8 cellular contexts compared by ENCODE assay signal in genomic region chr19:12720851-12721655, GRCh38. TPM values are rescaled to one million over a fixed set of nuclear protein-coding genes. Genes with fewer than 3 reads are reported as not detected.
A peak's percentile ranks its signal among the peaks of the same experiment; 100 is the strongest.
DNase-seq lines count a peak whose midpoint lies in the region; ATAC-seq, FAIRE-seq and TF ChIP-seq lines count a peak whose summit lies in the region.

No MANE protein-coding gene starts in this region.

- H3K27me3 ChIP-seq in AG04450 (ENCODE audit: control insufficient read depth, insufficient read depth, low read length) (no peaks in the 10 kb centered on the region), K562 (ENCODE audit: control insufficient read depth in 2 of 2, insufficient read depth in 2 of 2, low read length in 2 of 2) (no peaks in the 10 kb centered on the region), stomach smooth muscle (ENCODE audit: control insufficient read depth in 1 of 2, insufficient read depth in 2 of 2, low read length in 2 of 2) (no peaks in the 10 kb centered on the region)

- H3K36me3 ChIP-seq in KOPT-K1 (ENCODE audit: insufficient read depth, low read length) (peaks cover 45% of the 10 kb centered on the region), K562 (ENCODE audit: control insufficient read depth, insufficient read depth, low read length) (peaks cover 47% of the 10 kb centered on the region), kidney (ENCODE audit: control insufficient read depth in 1 of 2, insufficient read depth in 2 of 2, low read length in 2 of 2) (peaks cover 8 to 11% of the 10 kb centered on the region in 2 donors), stomach smooth muscle (ENCODE audit: control insufficient read depth in 2 of 2, insufficient read depth in 2 of 2, low read length in 2 of 2) (peaks cover 11 to 15% of the 10 kb centered on the region in 2 donors)

- peaks cover 10 to 46% of the 10 kb centered on the region in 2 experiments; a peak in 3 of 5 replicates for H3K4me1 ChIP-seq in K562 (replicated peaks in 1 of 2; ENCODE audit: control insufficient read depth in 2 of 2, insufficient read depth in 2 of 2, low read length in 2 of 2)
- peaks cover 14 to 22% of the 10 kb centered on the region in 2 donors for H3K4me1 ChIP-seq in kidney (ENCODE audit: control insufficient read depth in 1 of 2, insufficient read depth in 1 of 2, low read depth in 1 of 2, low read length in 2 of 2)
- peaks cover 41% of the 10 kb centered on the region for H3K4me1 ChIP-seq in stomach smooth muscle (ENCODE audit: control insufficient read depth, insufficient read depth, low read length)

- peaks cover 77% of the 10 kb centered on the region for H3K79me2 ChIP-seq in K562 (ENCODE audit: control insufficient read depth, insufficient read depth, low read length)

- H2AFZ ChIP-seq in K562 (ENCODE audit: low read depth, low read length) = no peak overlapping the region

- peaks cover 3% of the 10 kb centered on the region for H3K9me1 ChIP-seq in K562 (ENCODE audit: control insufficient read depth, insufficient read depth, low read length)

- no peaks in the 10 kb centered on the region; the same call in 1 of the 2 replicates for H3K9me3 ChIP-seq in AG04450 (ENCODE audit: control insufficient read depth, insufficient read depth, low read length)
- H3K9me3 ChIP-seq in KOPT-K1 (ENCODE audit: insufficient read depth, low read length, poor library complexity, severe bottlenecking) = no peaks in the 10 kb centered on the region
- H3K9me3 ChIP-seq in K562 (replicated peaks; ENCODE audit: control insufficient read depth, insufficient read depth, low read depth, low read length) = no peaks in the 10 kb centered on the region
- no peaks in the 10 kb centered on the region for H3K9me3 ChIP-seq in kidney (ENCODE audit: control insufficient read depth in 1 of 2, low read length in 2 of 2)
- H3K9me3 ChIP-seq in stomach smooth muscle (ENCODE audit: control insufficient read depth in 2 of 2, low read length in 2 of 2) = no peaks in the 10 kb centered on the region

- DNase-seq in AG04450 (ENCODE audit: low read depth, low spot score) (no peak), K562 (ENCODE audit: extremely low read depth in 1 of 4, low spot score in 3 of 4) (peak; percentile 49 to 57 (median 55)), kidney (no peak), OCI-M1 (lab: John Stamatoyannopoulos, UW) (no peak), NCI-H128 (lab: John Stamatoyannopoulos, UW; ENCODE audit: unreplicated experiment) (no peak)

- intact Hi-C loops in K562 (cut with micrococcal nuclease) (no loop called here), kidney (cut with DNase I) (no loop called here)

- no peak for FAIRE-seq in K562 (lab: Jason Lieb, UNC)
- no peak for FAIRE-seq in kidney (lab: Jason Lieb, UNC)

- BruUV-seq in K562 (replicated peaks; lab: Mats Ljungman, UMichigan) = no TSS peak

- CTCF ChIA-PET in AG04450 (lab: Charles Lee) = interaction anchor here (0.6 to 1.3 kb wide), 4 partner anchors 36 to 127 kb away, joined by 3 to 4 read pairs (median 3); no protein-coding TSS in a partner anchor
- CTCF ChIA-PET in K562 (lab: Yijun Ruan, JAX; ENCODE audit: low intra/inter-chr PET ratio) = no interaction called here

- POLR2A ChIA-PET in AG04450 (lab: Yijun Ruan, JAX) = interaction anchor here (0.6 to 3.3 kb wide), 4 partner anchors 13 to 72 kb away, joined by 3 to 25 read pairs (median 19); partner anchors contain the start of genes GET3, JUNB, MAN2B1 and TRIR
- POLR2A ChIA-PET in K562 (lab: Yijun Ruan, JAX) = interaction anchor here (0.8 to 4.4 kb wide), 8 partner anchors 12 to 77 kb away, joined by 3 to 50 read pairs (median 4); partner anchors contain the start of genes JUNB and TRIR

- no peak for TF ChIP-seq POLR2A in K562 (conservative IDR thresholded peaks at IDR 0.05)

- in situ Hi-C loops in K562 (cut with MboI) = no loop called here

- peak overlapping the region; percentile 92 for H3K4me2 ChIP-seq in K562 (ENCODE audit: insufficient read depth, low read length)

- no peak for TF ChIP-seq RAD21 in K562 (CRISPR knock-in tag; conservative IDR thresholded peaks at IDR 0.05 in 1 of 2, IDR thresholded peaks at IDR 0.05 in 1 of 2)

- WGBS in K562 (ENCODE audit: insufficient coverage, low coverage, missing lambda C conversion rate) = 6% methylated on average over 37 of the region's 59 CpGs

- H4K20me1 ChIP-seq in K562 (replicated peaks; ENCODE audit: control insufficient read depth, insufficient read depth, low read length) = peaks cover 17% of the 10 kb centered on the region; the same call in 1 of the 2 replicates

- ATAC-seq in K562 = peak; percentile 49
- ATAC-seq in GM19328 (IDR thresholded peaks at IDR 0.05; ENCODE audit: unreplicated experiment) = no peak

- TF ChIP-seq CTCF in AG04450 (IDR thresholded peaks at IDR 0.05; ENCODE audit: low read depth, low read length) = no peak
- TF ChIP-seq CTCF in K562 (IDR thresholded peaks at IDR 0.05 in 2 of 3, conservative IDR thresholded peaks at IDR 0.05 in 1 of 3; ENCODE audit: insufficient read depth in 2 of 3, low read depth in 1 of 3, low read length in 3 of 3) = no peak
- no peak for TF ChIP-seq CTCF in kidney (IDR thresholded peaks at IDR 0.05; ENCODE audit: borderline replicate concordance, extremely low read depth, insufficient read depth)

- H3K27ac ChIP-seq in AG04450 (ENCODE audit: low read depth, low read length) (peak overlapping the region; percentile 78), KOPT-K1 (ENCODE audit: low read depth, low read length, poor library complexity, severe bottlenecking) (peak overlapping the region; percentile 83), K562 (ENCODE audit: extremely low read depth, low read depth, low read length) (peak overlapping the region; percentile 87), kidney (ENCODE audit: low read depth in 2 of 2, low read length in 2 of 2) (peak overlapping the region; percentile 47 to 89), stomach smooth muscle (ENCODE audit: low read length) (peak overlapping the region; percentile 93)

- no peak for TF ChIP-seq EP300 in K562 (IDR thresholded peaks at IDR 0.05; ENCODE audit: low read length)

- H3K9ac ChIP-seq in K562 (ENCODE audit: insufficient read depth in 1 of 2, low read depth in 2 of 2, low read length in 2 of 2) (peak overlapping the region; percentile 89 to 99), kidney (ENCODE audit: low read length in 2 of 2) (peak overlapping the region; percentile 93 to 99), stomach smooth muscle (ENCODE audit: low read length in 2 of 2) (peak overlapping the region; percentile 88 to 93)

- H3K4me3 ChIP-seq in AG04450 (ENCODE audit: low read depth, low read length) (peak overlapping the region; percentile 83), K562 (peak overlapping the region; percentile 82), kidney (ENCODE audit: low read length in 2 of 2) (peak overlapping the region; percentile 71), stomach smooth muscle (ENCODE audit: low read length in 2 of 2) (peak overlapping the region; percentile 77 to 86)

RNA-seq across cellular contexts. Expression of gene TNPO2, which starts 2.7 kb away (rescaled TPM):
- 47.3 and 58.8 TPM in 2 replicates for polyA plus RNA-seq in AG04450 (2011; rRNA removed)
- 187 and 198 TPM in 2 replicates for polyA minus RNA-seq in AG04450 (2011; rRNA and poly(A)+ RNA removed)
- total RNA-seq in K562 (2011; cell fraction: chromatin; rRNA removed; ENCODE audit: low replicate concordance) = 399 and 932 TPM in 2 replicates
- total RNA-seq in K562 (2011; cell fraction: nucleolus; rRNA removed) = 499 and 534 TPM in 2 replicates
- 285 and 332 TPM in 2 replicates for total RNA-seq in K562 (2011; cell fraction: nucleoplasm; rRNA removed)
- total RNA-seq in K562 (2014; rRNA removed) = 25.7 and 36.2 TPM in 2 replicates
- total RNA-seq in K562 (2014; rRNA removed; fragmentation: Illumina TruSeq; extraction: Trizol) = 30.0 and 40.3 TPM in 2 replicates
- 53.8 and 55.5 TPM in 2 replicates for total RNA-seq in K562 (2015; rRNA removed; fragmentation: Illumina TruSeq; extraction: Trizol)
- total RNA-seq in K562 (2021) = 107 and 126 TPM in 2 replicates
- 88.4 and 110 TPM in 2 replicates for polyA plus RNA-seq in K562 (2011; rRNA removed)
- 74.1 and 101 TPM in 2 replicates for polyA plus RNA-seq in K562 (2011; cell fraction: cytosol; rRNA removed)
- polyA plus RNA-seq in K562 (2011; cell fraction: nucleus; rRNA removed) = 461 and 669 TPM in 2 replicates
- 50.2 and 61.0 TPM in 2 replicates for polyA plus RNA-seq in K562 (2012)
- polyA plus RNA-seq in K562 (2014; fragmentation: Illumina TruSeq; extraction: Trizol) = 66.6 and 67.0 TPM in 2 replicates
- polyA plus RNA-seq in K562 (2014; fragmentation: Nextera tagmentation; extraction: Ambion mirVana) = 1 to 10 TPM; 6.0 to 6.3 TPM
- polyA plus RNA-seq in K562 (2014; rRNA removed) = 78.0 and 80.9 TPM in 2 replicates
- polyA minus RNA-seq in K562 (2011; rRNA and poly(A)+ RNA removed) = 149 and 177 TPM in 2 replicates
- polyA minus RNA-seq in K562 (2011; cell fraction: cytosol; rRNA and poly(A)+ RNA removed) = 90.2 and 132 TPM in 2 replicates
- 220 and 239 TPM in 2 replicates for polyA minus RNA-seq in K562 (2011; cell fraction: nucleus; rRNA and poly(A)+ RNA removed)
- total RNA-seq in kidney = 62.7 TPM
- 20.5 TPM for polyA plus RNA-seq in kidney (ENCODE audit: insufficient read depth, low read depth, low replicate concordance)

RNA-seq across cellular contexts. Expression of gene TRIR, which starts 13.4 kb away (rescaled TPM):
- polyA plus RNA-seq in AG04450 (2011; rRNA removed) = 147 and 161 TPM in 2 replicates
- polyA minus RNA-seq in AG04450 (2011; rRNA and poly(A)+ RNA removed) = 42.2 and 48.6 TPM in 2 replicates
- 38.3 and 82.0 TPM in 2 replicates for total RNA-seq in K562 (2011; cell fraction: chromatin; rRNA removed; ENCODE audit: low replicate concordance)
- total RNA-seq in K562 (2011; cell fraction: nucleolus; rRNA removed) = 75.4 and 76.0 TPM in 2 replicates
- total RNA-seq in K562 (2011; cell fraction: nucleoplasm; rRNA removed) = 75.5 and 81.6 TPM in 2 replicates
- total RNA-seq in K562 (2014; rRNA removed) = 375 and 478 TPM in 2 replicates
- 97.4 and 105 TPM in 2 replicates for total RNA-seq in K562 (2014; rRNA removed; fragmentation: Illumina TruSeq; extraction: Trizol)
- 127 and 137 TPM in 2 replicates for total RNA-seq in K562 (2015; rRNA removed; fragmentation: Illumina TruSeq; extraction: Trizol)
- 158 and 173 TPM in 2 replicates for total RNA-seq in K562 (2021)
- polyA plus RNA-seq in K562 (2011; rRNA removed) = 137 and 153 TPM in 2 replicates
- polyA plus RNA-seq in K562 (2011; cell fraction: cytosol; rRNA removed) = 153 and 204 TPM in 2 replicates
- 104 and 117 TPM in 2 replicates for polyA plus RNA-seq in K562 (2011; cell fraction: nucleus; rRNA removed)
- polyA plus RNA-seq in K562 (2012) = 208 and 221 TPM in 2 replicates
- 126 and 135 TPM in 2 replicates for polyA plus RNA-seq in K562 (2014; fragmentation: Illumina TruSeq; extraction: Trizol)
- polyA plus RNA-seq in K562 (2014; fragmentation: Nextera tagmentation; extraction: Ambion mirVana) = 10 to 100 TPM; 36.7 to 40.5 TPM
- 487 and 512 TPM in 2 replicates for polyA plus RNA-seq in K562 (2014; rRNA removed)
- 52.4 and 52.9 TPM in 2 replicates for polyA minus RNA-seq in K562 (2011; rRNA and poly(A)+ RNA removed)
- polyA minus RNA-seq in K562 (2011; cell fraction: cytosol; rRNA and poly(A)+ RNA removed) = 32.0 and 35.9 TPM in 2 replicates
- 18.3 and 22.5 TPM in 2 replicates for polyA minus RNA-seq in K562 (2011; cell fraction: nucleus; rRNA and poly(A)+ RNA removed)
- 135 TPM for total RNA-seq in kidney
- 321 TPM for polyA plus RNA-seq in kidney (ENCODE audit: insufficient read depth, low read depth, low replicate concordance)

RNA-seq across cellular contexts. Expression of gene GET3, which starts 16.2 kb away (rescaled TPM):
- polyA plus RNA-seq in AG04450 (2011; rRNA removed) (114 and 129 TPM in 2 replicates), K562 (2011; rRNA removed) (63.5 and 79.5 TPM in 2 replicates), K562 (2014; fragmentation: Illumina TruSeq; extraction: Trizol) (68.4 and 73.2 TPM in 2 replicates), K562 (2014; fragmentation: Nextera tagmentation; extraction: Ambion mirVana) (10 to 100 TPM in 1 of 2 experiments, 1 to 10 TPM in 1; 8.3 to 29.1 TPM), K562 (2014; rRNA removed) (83.5 and 85.1 TPM in 2 replicates), kidney (ENCODE audit: insufficient read depth, low read depth, low replicate concordance) (132 TPM)
- 59.1 and 81.4 TPM in 2 replicates for polyA minus RNA-seq in AG04450 (2011; rRNA and poly(A)+ RNA removed)
- total RNA-seq in K562 (2011; cell fraction: chromatin; rRNA removed; ENCODE audit: low replicate concordance) = 14.2 and 56.9 TPM in 2 replicates
- 50.0 and 64.0 TPM in 2 replicates for total RNA-seq in K562 (2011; cell fraction: nucleolus; rRNA removed)
- 23.1 and 31.1 TPM in 2 replicates for total RNA-seq in K562 (2011; cell fraction: nucleoplasm; rRNA removed)
- total RNA-seq in K562 (2014; rRNA removed) (67.7 and 89.3 TPM in 2 replicates), K562 (2014; rRNA removed; fragmentation: Illumina TruSeq; extraction: Trizol) (21.6 and 26.0 TPM in 2 replicates), K562 (2015; rRNA removed; fragmentation: Illumina TruSeq; extraction: Trizol) (50.1 TPM in 2 replicates), K562 (2021) (51.8 and 55.3 TPM in 2 replicates), kidney (71.3 TPM)
- 84.9 and 186 TPM in 2 replicates for polyA plus RNA-seq in K562 (2011; cell fraction: cytosol; rRNA removed)
- polyA plus RNA-seq in K562 (2011; cell fraction: nucleus; rRNA removed) = 67.3 and 105 TPM in 2 replicates
- polyA plus RNA-seq in K562 (2012) = 61.4 and 90.6 TPM in 2 replicates
- 26.3 and 49.6 TPM in 2 replicates for polyA minus RNA-seq in K562 (2011; rRNA and poly(A)+ RNA removed)
- polyA minus RNA-seq in K562 (2011; cell fraction: cytosol; rRNA and poly(A)+ RNA removed) = 25.6 and 35.6 TPM in 2 replicates
- 9.1 and 13.1 TPM in 2 replicates for polyA minus RNA-seq in K562 (2011; cell fraction: nucleus; rRNA and poly(A)+ RNA removed)

RNA-seq across cellular contexts. Expression of gene FBXW9, which starts 24.6 kb away (rescaled TPM):
- polyA plus RNA-seq in AG04450 (2011; rRNA removed) = 4.8 and 7.2 TPM in 2 replicates
- polyA minus RNA-seq in AG04450 (2011; rRNA and poly(A)+ RNA removed) = 3.0 and 5.3 TPM in 2 replicates
- 11.4 and 40.7 TPM in 2 replicates for total RNA-seq in K562 (2011; cell fraction: chromatin; rRNA removed; ENCODE audit: low replicate concordance)
- 34.7 and 36.7 TPM in 2 replicates for total RNA-seq in K562 (2011; cell fraction: nucleolus; rRNA removed)
- 15.4 and 18.0 TPM in 2 replicates for total RNA-seq in K562 (2011; cell fraction: nucleoplasm; rRNA removed)
- 15.9 and 18.0 TPM in 2 replicates for total RNA-seq in K562 (2014; rRNA removed)
- 2.0 TPM in 2 replicates for total RNA-seq in K562 (2014; rRNA removed; fragmentation: Illumina TruSeq; extraction: Trizol)
- 6.0 and 6.2 TPM in 2 replicates for total RNA-seq in K562 (2015; rRNA removed; fragmentation: Illumina TruSeq; extraction: Trizol)
- 16.8 and 17.3 TPM in 2 replicates for total RNA-seq in K562 (2021)
- 9.4 and 12.4 TPM in 2 replicates for polyA plus RNA-seq in K562 (2011; rRNA removed)
- polyA plus RNA-seq in K562 (2011; cell fraction: cytosol; rRNA removed) = 21.1 and 44.6 TPM in 2 replicates
- polyA plus RNA-seq in K562 (2011; cell fraction: nucleus; rRNA removed) = 48.4 and 77.6 TPM in 2 replicates
- polyA plus RNA-seq in K562 (2012) = 9.1 and 13.6 TPM in 2 replicates
- polyA plus RNA-seq in K562 (2014; fragmentation: Illumina TruSeq; extraction: Trizol) = 3.6 and 9.1 TPM in 2 replicates
- 1 to 10 TPM in 1 of 2 experiments, under 1 TPM in 1; 0.23 to 1.3 TPM for polyA plus RNA-seq in K562 (2014; fragmentation: Nextera tagmentation; extraction: Ambion mirVana)
- polyA plus RNA-seq in K562 (2014; rRNA removed) = 19.0 and 21.7 TPM in 2 replicates
- polyA minus RNA-seq in K562 (2011; rRNA and poly(A)+ RNA removed) = 2.8 and 3.4 TPM in 2 replicates
- polyA minus RNA-seq in K562 (2011; cell fraction: cytosol; rRNA and poly(A)+ RNA removed) = 7.5 and 10.9 TPM in 2 replicates
- polyA minus RNA-seq in K562 (2011; cell fraction: nucleus; rRNA and poly(A)+ RNA removed) = 10.2 and 10.4 TPM in 2 replicates
- total RNA-seq in kidney = 11.4 TPM
- 14.9 TPM for polyA plus RNA-seq in kidney (ENCODE audit: insufficient read depth, low read depth, low replicate concordance)

RNA-seq across cellular contexts. Expression of gene BEST2, which starts 30.5 kb away (rescaled TPM):
- polyA plus RNA-seq in AG04450 (2011; rRNA removed) (not detected in 2 replicates), K562 (2011; rRNA removed) (not detected in 2 replicates), K562 (2014; fragmentation: Illumina TruSeq; extraction: Trizol) (not detected in 2 replicates), K562 (2014; fragmentation: Nextera tagmentation; extraction: Ambion mirVana) (not detected), K562 (2014; rRNA removed) (not detected in 2 replicates), kidney (ENCODE audit: insufficient read depth, low read depth, low replicate concordance) (not detected)
- polyA minus RNA-seq in AG04450 (2011; rRNA and poly(A)+ RNA removed) = not detected in 2 replicates
- not detected in 2 replicates for total RNA-seq in K562 (2011; cell fraction: chromatin; rRNA removed; ENCODE audit: low replicate concordance)
- total RNA-seq in K562 (2011; cell fraction: nucleolus; rRNA removed) = 0.33 TPM in 1 of 2 replicates, not detected in the other
- not detected in 2 replicates for total RNA-seq in K562 (2011; cell fraction: nucleoplasm; rRNA removed)
- total RNA-seq in K562 (2014; rRNA removed) (not detected in 2 replicates), K562 (2014; rRNA removed; fragmentation: Illumina TruSeq; extraction: Trizol) (not detected in 2 replicates), K562 (2015; rRNA removed; fragmentation: Illumina TruSeq; extraction: Trizol) (not detected in 2 replicates), K562 (2021) (not detected in 2 replicates), kidney (not detected)
- polyA plus RNA-seq in K562 (2011; cell fraction: cytosol; rRNA removed) = 0.04 TPM in 1 of 2 replicates, not detected in the other
- not detected in 2 replicates for polyA plus RNA-seq in K562 (2011; cell fraction: nucleus; rRNA removed)
- not detected in 2 replicates for polyA plus RNA-seq in K562 (2012)
- polyA minus RNA-seq in K562 (2011; rRNA and poly(A)+ RNA removed) = not detected in 2 replicates
- not detected in 2 replicates for polyA minus RNA-seq in K562 (2011; cell fraction: cytosol; rRNA and poly(A)+ RNA removed)
- polyA minus RNA-seq in K562 (2011; cell fraction: nucleus; rRNA and poly(A)+ RNA removed) = not detected in 2 replicates

Comparison
In these comparisons a context has a peak if more than half of its experiments do, and no peak if none do; other contexts are left out.
1. DNase-seq: peak in K562 (4 of 4); none in AG04450 (single experiment), kidney (single experiment), OCI-M1 (single experiment) and NCI-H128 (single experiment).
2. Peak in every context shown above with its lines, with median percentiles within 50 percentile points of each other: H3K27ac ChIP-seq, H3K4me3 ChIP-seq and H3K9ac ChIP-seq.